ENCODE assay signal across 11 cellular contexts in the genomic region with DNA sequence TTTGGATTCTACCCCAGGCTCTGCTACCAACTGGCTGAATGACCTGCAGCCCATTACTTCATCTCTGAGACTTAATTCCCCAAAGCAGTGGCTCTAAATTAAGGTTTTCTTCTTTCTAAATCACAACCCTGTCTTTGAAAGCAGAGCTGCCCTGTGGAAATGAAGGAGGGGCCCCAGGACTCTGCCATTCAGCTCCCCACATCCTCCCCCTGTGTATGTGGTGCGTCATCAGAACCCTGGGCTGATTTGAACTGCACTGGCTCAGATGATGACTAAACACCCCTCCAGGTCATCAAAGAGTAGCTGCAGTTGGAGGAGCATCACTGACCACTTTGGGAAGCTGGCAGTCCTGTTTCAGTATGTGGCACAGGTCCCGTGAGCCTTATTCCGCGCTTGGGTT. TPM values are rescaled to one million over a fixed set of nuclear protein-coding genes. Genes with fewer than 3 reads are reported as not detected.
A peak's percentile ranks its signal among the peaks of the same experiment; 100 is the strongest.
DNase-seq lines count a peak whose midpoint lies in the region; ATAC-seq, FAIRE-seq and TF ChIP-seq lines count a peak whose summit lies in the region.
"Had no signal": no experiment of that assay in that cellular context is flagged by ENCODE, and none has a peak within 500 bp of the region (broad histone marks: within the 10 kb centered on the region; RNA-seq: fewer than 3 reads in every experiment).

No MANE protein-coding gene starts in this region.

- no peak for TF ChIP-seq POLR2A in GM12891 (IDR thresholded peaks at IDR 0.05; ENCODE audit: low read depth, low read length)

- FAIRE-seq in urothelium cell line (lab: Jason Lieb, UNC) = no peak
- FAIRE-seq in GM12891 (lab: Jason Lieb, UNC) = no peak

- CTCF ChIA-PET in activated naive CD4-positive, alpha-beta T cell treated with anti-CD3 and anti-CD28 coated beads for 36 hours (lab: Charles Lee) = interaction anchor here (0.9 to 1.6 kb wide), 4 partner anchors 9 to 260 kb away, joined by 3 to 5 read pairs (median 4); no protein-coding TSS in a partner anchor

- no peaks in the 10 kb centered on the region for H3K9me3 Mint-ChIP-seq in activated naive CD4-positive, alpha-beta T cell treated with anti-CD3 and anti-CD28 coated beads for 36 hours
- H3K9me3 Mint-ChIP-seq in activated naive CD8-positive, alpha-beta T cell treated with anti-CD3 and anti-CD28 coated beads, Interleukin-2, amount 10 ng/mL, durations not matched to agents 7 days and 5 days = no peaks in the 10 kb centered on the region
- H3K9me3 Mint-ChIP-seq: CD4-positive, CD25-positive, alpha-beta regulatory T cell; neural crest cell had no signal

- H3K4me3 Mint-ChIP-seq in activated naive CD4-positive, alpha-beta T cell treated with anti-CD3 and anti-CD28 coated beads for 36 hours = no peak overlapping the region
- H3K4me3 Mint-ChIP-seq in activated naive CD8-positive, alpha-beta T cell treated with anti-CD3 and anti-CD28 coated beads, Interleukin-2, amount 10 ng/mL, durations not matched to agents 7 days and 5 days = no peak overlapping the region
- H3K4me3 Mint-ChIP-seq: CD4-positive, CD25-positive, alpha-beta regulatory T cell; neural crest cell had no signal

- H3K27me3 Mint-ChIP-seq in activated naive CD4-positive, alpha-beta T cell treated with anti-CD3 and anti-CD28 coated beads for 36 hours (ENCODE audit: low read depth) = no peaks in the 10 kb centered on the region
- no peaks in the 10 kb centered on the region for H3K27me3 Mint-ChIP-seq in activated naive CD8-positive, alpha-beta T cell treated with anti-CD3 and anti-CD28 coated beads, Interleukin-2, amount 10 ng/mL, durations not matched to agents 7 days and 5 days

- H3K4me1 Mint-ChIP-seq in activated naive CD4-positive, alpha-beta T cell treated with anti-CD3 and anti-CD28 coated beads for 36 hours (ENCODE audit: low read depth) = peaks cover 14% of the 10 kb centered on the region
- H3K4me1 Mint-ChIP-seq in activated naive CD8-positive, alpha-beta T cell treated with anti-CD3 and anti-CD28 coated beads, Interleukin-2, amount 10 ng/mL, durations not matched to agents 7 days and 5 days = peaks cover 29% of the 10 kb centered on the region
- H3K4me1 Mint-ChIP-seq: CD4-positive, CD25-positive, alpha-beta regulatory T cell had no signal

- H3K36me3 Mint-ChIP-seq in activated naive CD4-positive, alpha-beta T cell treated with anti-CD3 and anti-CD28 coated beads for 36 hours (ENCODE audit: low read depth) = no peaks in the 10 kb centered on the region
- H3K36me3 Mint-ChIP-seq in activated naive CD8-positive, alpha-beta T cell treated with anti-CD3 and anti-CD28 coated beads, Interleukin-2, amount 10 ng/mL, durations not matched to agents 7 days and 5 days = no peaks in the 10 kb centered on the region
- H3K36me3 Mint-ChIP-seq: CD4-positive, CD25-positive, alpha-beta regulatory T cell had no signal

- no peak overlapping the region for H3K27ac Mint-ChIP-seq in activated naive CD4-positive, alpha-beta T cell treated with anti-CD3 and anti-CD28 coated beads for 36 hours
- H3K27ac Mint-ChIP-seq in activated naive CD8-positive, alpha-beta T cell treated with anti-CD3 and anti-CD28 coated beads, Interleukin-2, amount 10 ng/mL, durations not matched to agents 7 days and 5 days = no peak overlapping the region
- H3K27ac Mint-ChIP-seq: CD4-positive, CD25-positive, alpha-beta regulatory T cell had no signal

- POLR2A ChIA-PET in activated naive CD8-positive, alpha-beta T cell treated with anti-CD3 and anti-CD28 coated beads, Interleukin-2, amount 10 ng/mL, durations not matched to agents 7 days and 5 days (lab: Charles Lee) = interaction anchor here (1.8 kb wide), 1 partner anchor 46 kb away, joined by 4 read pairs; no protein-coding TSS in a partner anchor

- DNase-seq in activated naive CD4-positive, alpha-beta T cell treated with anti-CD3 and anti-CD28 coated beads for 36 hours = peak; percentile 60
- no peak for DNase-seq in activated naive CD4-positive, alpha-beta T cell treated with Interleukin-2 at 50 U/mL for 16 hours
- DNase-seq in activated naive CD8-positive, alpha-beta T cell treated with anti-CD3 and anti-CD28 coated beads, Interleukin-2, amount 10 ng/mL, durations not matched to agents 7 days and 5 days = peak; percentile 31
- DNase-seq in iris pigment epithelial cell (ENCODE audit: low read depth) (peak; percentile 94), urothelium cell line (ENCODE audit: low spot score) (peak; percentile 53), occipital lobe (lab: John Stamatoyannopoulos, UW) (no peak), GM12891 (ENCODE audit: insufficient read length, low spot score) (no peak)
- DNase-seq: RPMI8226 had no signal

- intact Hi-C loops in activated naive CD4-positive, alpha-beta T cell treated with anti-CD3 and anti-CD28 coated beads for 36 hours (cut with micrococcal nuclease) = loop anchor here (1.0 kb wide), 1 partner anchor 18 kb away; no protein-coding TSS in a partner anchor

- ATAC-seq in activated naive CD8-positive, alpha-beta T cell treated with anti-CD3 and anti-CD28 coated beads, Interleukin-2, amount 10 ng/mL, durations not matched to agents 7 days and 5 days (ENCODE audit: low read depth) = peak; percentile 85
- no peak for ATAC-seq in HG02642 (IDR thresholded peaks at IDR 0.05; ENCODE audit: poor library complexity, unreplicated experiment)

TF ChIP-seq in GM12891, 5 proteins besides CTCF, POLR2A, EP300 and RAD21:
- TF ChIP-seq TAF1 (IDR thresholded peaks at IDR 0.05; ENCODE audit: low read depth, low read length) (no peak), POLR2AphosphoS5 (IDR thresholded peaks at IDR 0.05; ENCODE audit: low read depth, low read length) (no peak), POU2F2 (IDR thresholded peaks at IDR 0.05; ENCODE audit: low read depth, low read length) (no peak), PAX5 (IDR thresholded peaks at IDR 0.05; ENCODE audit: insufficient read depth, low read length, severe bottlenecking) (no peak), SPI1 (IDR thresholded peaks at IDR 0.05; ENCODE audit: low read depth, low read length) (no peak)
TF ChIP-seq in GM12891: peak in this region for 0.

RNA-seq across cellular contexts. Expression of a gene that starts 46.6 kb away (rescaled TPM):
- 10 to 100 TPM; 13.9 to 14.2 TPM for total RNA-seq in activated naive CD4-positive, alpha-beta T cell treated with anti-CD3 and anti-CD28 coated beads for 36 hours
- total RNA-seq in activated naive CD8-positive, alpha-beta T cell treated with anti-CD3 and anti-CD28 coated beads, Interleukin-2, amount 10 ng/mL, durations not matched to agents 7 days and 5 days = 10 to 100 TPM; 13.1 to 13.2 TPM
- 30.3 TPM for total RNA-seq in occipital lobe
- polyA plus RNA-seq in GM12891 (2012; ENCODE audit: low read depth, missing spikeins) = 10.0 TPM

Comparison
In these comparisons a context has a peak if more than half of its experiments do, and no peak if none do; other contexts are left out.
1. DNase-seq: peak in activated naive CD4-positive, alpha-beta T cell treated with anti-CD3 and anti-CD28 coated beads for 36 hours (single experiment), activated naive CD8-positive, alpha-beta T cell treated with anti-CD3 and anti-CD28 coated beads, Interleukin-2, amount 10 ng/mL, durations not matched to agents 7 days and 5 days (single experiment), iris pigment epithelial cell (single experiment) and urothelium cell line (single experiment); none in activated naive CD4-positive, alpha-beta T cell treated with Interleukin-2 at 50 U/mL for 16 hours (single experiment), occipital lobe (single experiment) and GM12891 (single experiment).